ENCODE assay signal across 16 cellular contexts in the genomic region with DNA sequence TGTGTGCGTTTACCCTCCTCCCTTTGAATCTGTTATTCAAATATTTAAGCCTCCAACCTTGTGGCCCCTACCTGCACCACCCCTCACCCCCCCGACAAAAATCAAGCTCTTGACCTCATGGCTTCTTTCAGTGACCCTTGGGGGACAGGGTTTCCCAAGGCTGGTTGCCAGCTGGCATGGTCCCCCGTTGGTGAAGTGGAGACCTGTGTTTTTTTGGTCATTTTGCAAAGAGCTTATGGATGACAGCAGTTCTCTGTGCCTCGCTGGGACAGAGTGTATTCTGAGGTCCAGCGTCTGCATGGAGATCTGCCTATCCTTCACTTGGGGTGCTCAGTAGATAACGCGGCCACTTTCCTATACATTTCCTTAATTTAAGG.
DNase-seq lines count a peak whose midpoint lies in the region; ATAC-seq, FAIRE-seq and TF ChIP-seq lines count a peak whose summit lies in the region.
"Had no signal": no experiment of that assay in that cellular context is flagged by ENCODE, and none has a peak within 500 bp of the region (broad histone marks: within the 10 kb centered on the region; RNA-seq: fewer than 3 reads in every experiment).

No MANE protein-coding gene starts in this region.

- peak overlapping the region; percentile 96 for H3K4me2 ChIP-seq in GM23248 (ENCODE audit: unreplicated experiment)
- no peak overlapping the region for H3K4me2 ChIP-seq in mesendoderm (ENCODE audit: low read length)

- no peaks in the 10 kb centered on the region for H3K27me3 ChIP-seq in GM23248 (replicated peaks; ENCODE audit: insufficient read depth)
- H3K27me3 ChIP-seq in dorsolateral prefrontal cortex: no peaks in the 10 kb centered on the region
- no peaks in the 10 kb centered on the region for H3K27me3 ChIP-seq in mesendoderm (ENCODE audit: insufficient read depth, low read length, poor library complexity)
- no peaks in the 10 kb centered on the region for H3K27me3 ChIP-seq in stomach smooth muscle (ENCODE audit: control insufficient read depth in 1 of 2, insufficient read depth in 2 of 2, low read length in 2 of 2)

- no peak overlapping the region for H2AK5ac ChIP-seq in mesendoderm (ENCODE audit: low read length)

- H3K27ac ChIP-seq in GM23248 (peak overlapping the region; percentile 93), dorsolateral prefrontal cortex (peak overlapping the region in 56 of 59 donors; percentile 54 to 91 (median 84)), mesendoderm (ENCODE audit: low read depth, low read length) (no peak overlapping the region), stomach smooth muscle (ENCODE audit: low read length) (peak overlapping the region; percentile 67)

- WGBS in GM23248 (ENCODE audit: low coverage in 1 of 2, low lambda C conversion rate in 2 of 2, missing lambda C conversion rate in 2 of 2), 2 experiments: 80 to 85% methylated on average over 7 of the region's 7 CpGs
- whole genome bisulfite sequencing in mesendoderm (ENCODE audit: extremely low coverage, insufficient coverage, low lambda C conversion rate): no CpG with 5 or more reads among the region's 7 CpGs

- H3K9ac ChIP-seq in GM23248: peak overlapping the region; percentile 76
- no peak overlapping the region for H3K9ac ChIP-seq in mesendoderm (ENCODE audit: low read length)
- H3K9ac ChIP-seq in stomach smooth muscle (ENCODE audit: low read length in 2 of 2): no peak overlapping the region

- H3K27me3 Mint-ChIP-seq in T-helper 17 cell: no peaks in the 10 kb centered on the region
- peaks cover 0 to 3% (median 0%) of the 10 kb centered on the region in 3 donors for H3K27me3 Mint-ChIP-seq in immature natural killer cell (ENCODE audit: low read depth in 3 of 3)

- in situ Hi-C loops in GM23248 (cut with MboI): no loop called here

- peaks cover 63% of the 10 kb centered on the region for H3F3A ChIP-seq in GM23248 (ENCODE audit: insufficient read depth)

- H3K56ac ChIP-seq in mesendoderm (ENCODE audit: low read length): peak overlapping the region; percentile 56

- H3K9me3 ChIP-seq in GM23248 (ENCODE audit: low read depth): no peaks in the 10 kb centered on the region
- no peaks in the 10 kb centered on the region for H3K9me3 ChIP-seq in stomach smooth muscle (ENCODE audit: control insufficient read depth in 2 of 2, low read length in 2 of 2)
- H3K9me3 ChIP-seq in T-helper 17 cell (ENCODE audit: control insufficient read depth, low read length, poor library complexity, severe bottlenecking): no peaks in the 10 kb centered on the region

- H3K4ac ChIP-seq in mesendoderm (ENCODE audit: low read depth, low read length): peak overlapping the region; percentile 41

- no peaks in the 10 kb centered on the region for H3K9me2 ChIP-seq in GM23248 (ENCODE audit: insufficient read depth)

- FAIRE-seq in RCC 7860 (lab: Jason Lieb, UNC): no peak
- FAIRE-seq: H54 had no signal

- no peaks in the 10 kb centered on the region for H4K20me1 ChIP-seq in GM23248 (ENCODE audit: insufficient read depth)

- H3K4me1 ChIP-seq in GM23248 (ENCODE audit: insufficient read depth) (peaks cover 61% of the 10 kb centered on the region), mesendoderm (ENCODE audit: control insufficient read depth, low read depth, low read length) (peaks cover 63% of the 10 kb centered on the region), stomach smooth muscle (ENCODE audit: control insufficient read depth, insufficient read depth, low read length) (peaks cover 76% of the 10 kb centered on the region)

- DNase-seq in GM23248 (no peak), dorsolateral prefrontal cortex (no peak), mesendoderm (no peak), RCC 7860 (ENCODE audit: low spot score) (no peak), T-helper 17 cell (no peak), NCI-H526 (lab: John Stamatoyannopoulos, UW) (no peak), immature natural killer cell (no peak)
- DNase-seq: activated CD8-positive, alpha-beta T cell treated with anti-CD3 and anti-CD28 coated beads, Interleukin-2, amount 10 ng/mL, durations not matched to agents 7 days and 5 days; activated gamma-delta T cell treated with Interleukin-2 at 50 U/mL for 16 hours; central memory CD4-positive, alpha-beta T cell; DMS53; NCI-H1092 treated with DMSO at 0.1 percent for 48 hours; RPMI8226; T1000 had no signal

- H3K36me3 Mint-ChIP-seq in T-helper 17 cell (ENCODE audit: low read depth) (no peaks in the 10 kb centered on the region), immature natural killer cell (no peaks in the 10 kb centered on the region)

- intact Hi-C loops in dorsolateral prefrontal cortex (cut with DNase I): loop anchor here in 1 of 2 donors (5.0 kb wide), 3 partner anchors 46 to 339 kb away; no protein-coding TSS in a partner anchor

- peak overlapping the region; percentile 30 for H2BK120ac ChIP-seq in mesendoderm (ENCODE audit: low read depth, low read length)

- H2BK15ac ChIP-seq in mesendoderm (replicated peaks; ENCODE audit: low read depth): no peak overlapping the region

- H4K8ac ChIP-seq in mesendoderm (ENCODE audit: low read depth, low read length): no peak overlapping the region

- H3K9me3 Mint-ChIP-seq in immature natural killer cell: no peaks in the 10 kb centered on the region

- peak overlapping the region; percentile 8 for H3K18ac ChIP-seq in mesendoderm (ENCODE audit: low read length)

- no peak for TF ChIP-seq CTCF in dorsolateral prefrontal cortex (IDR thresholded peaks at IDR 0.05 in 54 of 56, conservative IDR thresholded peaks at IDR 0.05 in 2 of 56; ENCODE audit: low read depth in 1 of 56, partially characterized antibody in 56 of 56)

- H3K23ac ChIP-seq in mesendoderm (ENCODE audit: low read length): peak overlapping the region; percentile 25

- H3K36me3 ChIP-seq in GM23248 (ENCODE audit: low read depth) (no peaks in the 10 kb centered on the region), mesendoderm (ENCODE audit: control insufficient read depth, insufficient read depth, low read length) (no peaks in the 10 kb centered on the region), stomach smooth muscle (ENCODE audit: control insufficient read depth in 2 of 2, insufficient read depth in 2 of 2, low read length in 2 of 2) (no peaks in the 10 kb centered on the region)

- H4K5ac ChIP-seq in mesendoderm (ENCODE audit: low read length): no peak overlapping the region

- H3K79me2 ChIP-seq in GM23248 (ENCODE audit: insufficient read depth) (peaks cover 80% of the 10 kb centered on the region), mesendoderm (ENCODE audit: control insufficient read depth, insufficient read depth, low read length) (peaks cover 30% of the 10 kb centered on the region)

- H2AFZ ChIP-seq in GM23248: peak overlapping the region; percentile 39; the same call in 1 of the 2 replicates

- H3K4me3 Mint-ChIP-seq in T-helper 17 cell: no peak overlapping the region
- H3K4me3 Mint-ChIP-seq in immature natural killer cell: no peak overlapping the region
- H3K4me3 Mint-ChIP-seq: activated CD8-positive, alpha-beta T cell treated with anti-CD3 and anti-CD28 coated beads, Interleukin-2, amount 10 ng/mL, durations not matched to agents 7 days and 5 days had no signal

- H3K27ac Mint-ChIP-seq in T-helper 17 cell (no peak overlapping the region), immature natural killer cell (no peak overlapping the region)
- H3K27ac Mint-ChIP-seq: activated CD8-positive, alpha-beta T cell treated with anti-CD3 and anti-CD28 coated beads, Interleukin-2, amount 10 ng/mL, durations not matched to agents 7 days and 5 days had no signal

- no peak for ATAC-seq in T-helper 17 cell
- ATAC-seq: activated CD8-positive, alpha-beta T cell treated with anti-CD3 and anti-CD28 coated beads, Interleukin-2, amount 10 ng/mL, durations not matched to agents 7 days and 5 days had no signal

- H3K4me1 Mint-ChIP-seq in T-helper 17 cell: no peaks in the 10 kb centered on the region
- H3K4me1 Mint-ChIP-seq in immature natural killer cell: no peaks in the 10 kb centered on the region

- H3K79me1 ChIP-seq in mesendoderm (ENCODE audit: low read length): peaks cover 8% of the 10 kb centered on the region

- H2BK5ac ChIP-seq in mesendoderm (ENCODE audit: low read length): peak overlapping the region; percentile 49

- H3K4me3 ChIP-seq in GM23248 (0 out of 2 replicates have a peak overlapping the region, but pooled peaks have one; percentile 67), dorsolateral prefrontal cortex (peak overlapping the region in 34 of 59 donors; percentile 11 to 63 (median 44)), mesendoderm (ENCODE audit: low read length) (no peak overlapping the region), stomach smooth muscle (ENCODE audit: low read length in 2 of 2) (peak overlapping the region in 1 of 2 donors; percentile 68)
